Comparison of ENCODE assay signal across 12 cellular contexts in the genomic region with DNA sequence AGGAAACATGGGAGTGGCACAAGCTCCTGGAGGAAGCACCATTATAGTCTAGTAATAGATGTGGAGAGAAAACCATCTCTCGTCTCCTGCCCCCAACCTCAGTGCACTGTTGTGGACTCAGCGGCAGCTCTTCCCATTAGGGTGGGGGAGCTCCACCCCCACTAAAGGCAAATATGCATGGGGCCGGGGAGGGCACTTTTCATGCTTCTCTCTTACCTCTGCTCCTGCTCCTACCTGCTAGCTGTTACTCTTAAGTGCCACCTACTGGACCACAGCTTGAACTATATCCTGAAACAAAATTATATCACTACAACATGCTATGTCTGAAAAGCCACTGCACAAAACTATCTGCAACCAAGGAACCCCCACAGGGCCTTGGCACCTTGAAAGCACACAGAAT.
DNase-seq lines count a peak whose midpoint lies in the region; ATAC-seq and TF ChIP-seq lines count a peak whose summit lies in the region.
"Had no signal": no experiment of that assay in that cellular context is flagged by ENCODE, and none has a peak within 500 bp of the region (broad histone marks: within the 10 kb centered on the region; RNA-seq: fewer than 3 reads in every experiment).

No MANE protein-coding gene starts in this region.

- peak; percentile 91 for ATAC-seq in GM23338
- ATAC-seq in HG03439 (IDR thresholded peaks at IDR 0.05; ENCODE audit: unreplicated experiment): no peak

- H3K4me3 ChIP-seq in A673 (ENCODE audit: low read depth, low read length, poor library complexity, severe bottlenecking): no peak overlapping the region
- no peak overlapping the region for H3K4me3 ChIP-seq in GM23338
- H3K4me3 ChIP-seq: ascending aorta, tibial artery had no signal

- H3K36me3 ChIP-seq in A673 (ENCODE audit: insufficient read depth, low read length, poor library complexity, severe bottlenecking): no peaks in the 10 kb centered on the region
- no peaks in the 10 kb centered on the region for H3K36me3 ChIP-seq in GM23338 (ENCODE audit: insufficient read depth)
- H3K36me3 ChIP-seq: ascending aorta, tibial artery had no signal

- peak overlapping the region; percentile 94 for H2AFZ ChIP-seq in GM23338

- H3K79me2 ChIP-seq in GM23338 (replicated peaks; ENCODE audit: insufficient read depth): no peaks in the 10 kb centered on the region

- no peaks in the 10 kb centered on the region for H3F3A ChIP-seq in GM23338 (replicated peaks; ENCODE audit: low read depth)

- H3K9me3 ChIP-seq in A673 (ENCODE audit: low read depth, low read length, poor library complexity, severe bottlenecking): no peaks in the 10 kb centered on the region
- H3K9me3 ChIP-seq: ascending aorta had no signal

- no peak overlapping the region for H3K4me2 ChIP-seq in GM23338

- H3K27ac ChIP-seq in A673 (ENCODE audit: low read depth, low read length, poor library complexity, severe bottlenecking) (no peak overlapping the region), GM23338 (ENCODE audit: low read depth) (no peak overlapping the region)
- H3K27ac ChIP-seq: ascending aorta, tibial artery had no signal

- H3K4me1 Mint-ChIP-seq in GM23338: peaks cover 7% of the 10 kb centered on the region; the same call in 2 of the 3 replicates
- H3K4me1 Mint-ChIP-seq: IgD-negative memory B cell had no signal

- 0 out of 2 replicates have a peak, but pooled peaks cover 3% of the 10 kb centered on the region for H3K9me2 ChIP-seq in GM23338 (ENCODE audit: insufficient read depth)

- BruUV-seq in A673 (replicated peaks; lab: Mats Ljungman, UMichigan): no TSS peak

- no peaks in the 10 kb centered on the region for H3K36me3 Mint-ChIP-seq in GM23338 (ENCODE audit: low read depth)
- H3K36me3 Mint-ChIP-seq: IgD-negative memory B cell had no signal

- POLR2A ChIA-PET in A673 (lab: Charles Lee; ENCODE audit: low non-redundant PET): no interaction called here

- CTCF ChIA-PET in A673 (lab: Charles Lee): interaction anchor here (0.5 kb wide), 1 partner anchor 658 kb away, joined by 3 read pairs; no protein-coding TSS in a partner anchor

- H4K20me1 ChIP-seq in GM23338 (replicated peaks; ENCODE audit: insufficient read depth): no peaks in the 10 kb centered on the region

- H3K4me3 Mint-ChIP-seq in GM23338: no peak overlapping the region
- H3K4me3 Mint-ChIP-seq: IgD-negative memory B cell had no signal

- H3K27me3 ChIP-seq in A673 (replicated peaks; ENCODE audit: insufficient read depth, low read depth, low read length, poor library complexity): peaks cover 4% of the 10 kb centered on the region
- H3K27me3 ChIP-seq in GM23338 (ENCODE audit: insufficient read depth): no peaks in the 10 kb centered on the region
- H3K27me3 ChIP-seq: ascending aorta, tibial artery had no signal

- H3K9me3 Mint-ChIP-seq in GM23338: peaks cover 5% of the 10 kb centered on the region; the same call in 2 of the 3 replicates

- no peaks in the 10 kb centered on the region for H3K4me1 ChIP-seq in A673 (ENCODE audit: insufficient read depth, low read length, poor library complexity, severe bottlenecking)
- 0 out of 2 replicates have a peak, but pooled peaks cover 3% of the 10 kb centered on the region for H3K4me1 ChIP-seq in GM23338 (ENCODE audit: insufficient read depth)
- H3K4me1 ChIP-seq: ascending aorta, tibial artery had no signal

- peak; percentile 4 for DNase-seq in A673 (ENCODE audit: low spot score)
- peak; percentile 49 for DNase-seq in GM23338 (ENCODE audit: low spot score)
- peak; percentile 45 for DNase-seq in NCI-H82 treated with DMSO at 0.1 percent for 48 hours (lab: John Stamatoyannopoulos, UW; ENCODE audit: unreplicated experiment)
- peak; percentile 5 for DNase-seq in glomerular endothelial cell (ENCODE audit: extremely low read depth, low read depth, low spot score)
- DNase-seq in DMS79 (lab: John Stamatoyannopoulos, UW): no peak
- DNase-seq in nucleus accumbens (lab: John Stamatoyannopoulos, UW): no peak
- no peak for DNase-seq in activated T-cell treated with anti-CD3 and anti-CD28 coated beads for 4 hours
- DNase-seq: Calu3, tibial artery had no signal

- H3K27me3 Mint-ChIP-seq in GM23338 (ENCODE audit: insufficient read depth, low read depth, poor library complexity): no peaks in the 10 kb centered on the region
- H3K27me3 Mint-ChIP-seq: IgD-negative memory B cell had no signal

- H3K27ac Mint-ChIP-seq in GM23338: no peak overlapping the region
- H3K27ac Mint-ChIP-seq: IgD-negative memory B cell had no signal

- TF ChIP-seq CTCF in A673 (conservative IDR thresholded peaks at IDR 0.05; ENCODE audit: low read depth, low read length) (peak; percentile 48), GM23338 (conservative IDR thresholded peaks at IDR 0.05; ENCODE audit: low read depth in 2 of 2) (peak; percentile 56 to 70)

- intact Hi-C loops in A673 (cut with micrococcal nuclease; ENCODE audit: unreplicated experiment): no loop called here

TF ChIP-seq in GM23338, 12 proteins besides CTCF, POLR2A, EP300 and RAD21 (continues in another document):
- TF ChIP-seq EZH2phosphoT487 (IDR thresholded peaks at IDR 0.05; ENCODE audit: unreplicated experiment) (no peak), NANOG (IDR thresholded peaks at IDR 0.05; ENCODE audit: borderline replicate concordance) (no peak), ZNF114 (CRISPR knock-in tag; IDR thresholded peaks at IDR 0.05) (no peak), JUNB (IDR thresholded peaks at IDR 0.05; ENCODE audit: unreplicated experiment) (no peak), STAT1 (IDR thresholded peaks at IDR 0.05; ENCODE audit: unreplicated experiment) (no peak), EZH2 (IDR thresholded peaks at IDR 0.05; ENCODE audit: low read depth, unreplicated experiment) (no peak), ZNF331 (CRISPR knock-in tag; IDR thresholded peaks at IDR 0.05; ENCODE audit: low read depth) (no peak), POLR2AphosphoS5 (IDR thresholded peaks at IDR 0.05; ENCODE audit: low read depth) (no peak), CREB1 (CRISPR knock-in tag; IDR thresholded peaks at IDR 0.05; ENCODE audit: low read depth) (no peak)
- TF ChIP-seq, protein P1, sequence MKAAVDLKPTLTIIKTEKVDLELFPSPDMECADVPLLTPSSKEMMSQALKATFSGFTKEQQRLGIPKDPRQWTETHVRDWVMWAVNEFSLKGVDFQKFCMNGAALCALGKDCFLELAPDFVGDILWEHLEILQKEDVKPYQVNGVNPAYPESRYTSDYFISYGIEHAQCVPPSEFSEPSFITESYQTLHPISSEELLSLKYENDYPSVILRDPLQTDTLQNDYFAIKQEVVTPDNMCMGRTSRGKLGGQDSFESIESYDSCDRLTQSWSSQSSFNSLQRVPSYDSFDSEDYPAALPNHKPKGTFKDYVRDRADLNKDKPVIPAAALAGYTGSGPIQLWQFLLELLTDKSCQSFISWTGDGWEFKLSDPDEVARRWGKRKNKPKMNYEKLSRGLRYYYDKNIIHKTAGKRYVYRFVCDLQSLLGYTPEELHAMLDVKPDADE (IDR thresholded peaks at IDR 0.05): no peak

Comparison
In these comparisons a context has a peak if more than half of its experiments do, and no peak if none do; other contexts are left out.
1. DNase-seq: peak in A673 (single experiment), GM23338 (single experiment), NCI-H82 treated with DMSO at 0.1 percent for 48 hours (single experiment) and glomerular endothelial cell (single experiment); none in DMS79 (single experiment), nucleus accumbens (0 of 56) and activated T-cell treated with anti-CD3 and anti-CD28 coated beads for 4 hours (single experiment).